Comparison of ENCODE assay signal across 2 cellular contexts in the genomic region with DNA sequence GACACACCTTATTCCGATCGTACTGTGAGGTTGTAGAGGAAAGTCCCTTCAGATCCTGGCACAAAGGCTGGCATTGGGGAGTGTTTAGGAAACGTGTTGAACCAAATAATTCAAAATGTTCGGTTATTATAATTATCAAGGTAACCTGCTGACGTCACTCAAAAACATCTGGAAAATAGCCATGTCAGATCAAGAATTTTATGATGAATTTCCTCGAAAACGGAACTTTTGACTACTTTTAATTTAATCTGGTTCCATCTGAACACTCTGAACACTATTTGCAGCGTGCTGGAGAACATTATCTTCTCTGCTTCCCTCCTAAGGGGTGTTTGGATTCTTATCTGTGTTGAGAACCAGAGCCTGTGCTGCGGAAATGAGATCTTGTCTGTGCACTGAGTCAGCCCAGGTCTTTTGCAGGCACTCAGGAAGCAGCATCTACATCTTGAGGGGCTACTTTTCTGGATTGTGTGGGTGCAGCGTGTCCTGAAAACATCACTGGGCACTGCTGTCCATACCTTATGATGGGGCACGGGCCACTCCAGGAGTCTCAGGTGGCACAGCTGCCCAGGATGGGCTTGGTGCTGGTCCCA.
TF ChIP-seq lines count a peak whose summit lies in the region.

No MANE protein-coding gene starts in this region.

TF ChIP-seq in SK-N-SH treated with all-trans-retinoic acid at 6 μM for 48 hours, 23 proteins besides CTCF, POLR2A, EP300 and RAD21 (continued from another document and continues in another):
- no peak for TF ChIP-seq ARNTL (CRISPR knock-in tag; IDR thresholded peaks at IDR 0.05; ENCODE audit: borderline replicate concordance, low read depth)
- TF ChIP-seq SNAI2 (CRISPR knock-in tag; IDR thresholded peaks at IDR 0.05): no peak
- peak; percentile 9; the same call in 1 of the 2 replicates for TF ChIP-seq ISL1 (CRISPR knock-in tag; IDR thresholded peaks at IDR 0.05)
- TF ChIP-seq, protein P1, sequence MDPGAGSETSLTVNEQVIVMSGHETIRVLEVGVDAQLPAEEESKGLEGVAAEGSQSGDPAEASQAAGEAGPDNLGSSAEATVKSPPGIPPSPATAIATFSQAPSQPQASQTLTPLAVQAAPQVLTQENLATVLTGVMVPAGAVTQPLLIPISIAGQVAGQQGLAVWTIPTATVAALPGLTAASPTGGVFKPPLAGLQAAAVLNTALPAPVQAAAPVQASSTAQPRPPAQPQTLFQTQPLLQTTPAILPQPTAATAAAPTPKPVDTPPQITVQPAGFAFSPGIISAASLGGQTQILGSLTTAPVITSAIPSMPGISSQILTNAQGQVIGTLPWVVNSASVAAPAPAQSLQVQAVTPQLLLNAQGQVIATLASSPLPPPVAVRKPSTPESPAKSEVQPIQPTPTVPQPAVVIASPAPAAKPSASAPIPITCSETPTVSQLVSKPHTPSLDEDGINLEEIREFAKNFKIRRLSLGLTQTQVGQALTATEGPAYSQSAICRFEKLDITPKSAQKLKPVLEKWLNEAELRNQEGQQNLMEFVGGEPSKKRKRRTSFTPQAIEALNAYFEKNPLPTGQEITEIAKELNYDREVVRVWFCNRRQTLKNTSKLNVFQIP (CRISPR knock-in tag; IDR thresholded peaks at IDR 0.05; ENCODE audit: borderline replicate concordance, low read depth): no peak
- no peak for TF ChIP-seq OSR1 (CRISPR knock-in tag; IDR thresholded peaks at IDR 0.05)
- 0 out of 2 replicates have a peak, but pooled peaks have one; percentile 12 for TF ChIP-seq ZNF8 (CRISPR knock-in tag; IDR thresholded peaks at IDR 0.05)
- TF ChIP-seq BACH2 (CRISPR knock-in tag; IDR thresholded peaks at IDR 0.05; ENCODE audit: borderline replicate concordance): no peak
- no peak for TF ChIP-seq ZNF70 (CRISPR knock-in tag; IDR thresholded peaks at IDR 0.05)
- no peak for TF ChIP-seq CSRNP3 (CRISPR knock-in tag; IDR thresholded peaks at IDR 0.05)
- TF ChIP-seq, protein P2, sequence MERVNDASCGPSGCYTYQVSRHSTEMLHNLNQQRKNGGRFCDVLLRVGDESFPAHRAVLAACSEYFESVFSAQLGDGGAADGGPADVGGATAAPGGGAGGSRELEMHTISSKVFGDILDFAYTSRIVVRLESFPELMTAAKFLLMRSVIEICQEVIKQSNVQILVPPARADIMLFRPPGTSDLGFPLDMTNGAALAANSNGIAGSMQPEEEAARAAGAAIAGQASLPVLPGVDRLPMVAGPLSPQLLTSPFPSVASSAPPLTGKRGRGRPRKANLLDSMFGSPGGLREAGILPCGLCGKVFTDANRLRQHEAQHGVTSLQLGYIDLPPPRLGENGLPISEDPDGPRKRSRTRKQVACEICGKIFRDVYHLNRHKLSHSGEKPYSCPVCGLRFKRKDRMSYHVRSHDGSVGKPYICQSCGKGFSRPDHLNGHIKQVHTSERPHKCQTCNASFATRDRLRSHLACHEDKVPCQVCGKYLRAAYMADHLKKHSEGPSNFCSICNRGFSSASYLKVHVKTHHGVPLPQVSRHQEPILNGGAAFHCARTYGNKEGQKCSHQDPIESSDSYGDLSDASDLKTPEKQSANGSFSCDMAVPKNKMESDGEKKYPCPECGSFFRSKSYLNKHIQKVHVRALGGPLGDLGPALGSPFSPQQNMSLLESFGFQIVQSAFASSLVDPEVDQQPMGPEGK (CRISPR knock-in tag; IDR thresholded peaks at IDR 0.05; ENCODE audit: borderline replicate concordance): no peak
- TF ChIP-seq CSDC2 (CRISPR knock-in tag; IDR thresholded peaks at IDR 0.05): no peak
- TF ChIP-seq ZFP3 (CRISPR knock-in tag; IDR thresholded peaks at IDR 0.05): no peak
- no peak for TF ChIP-seq ESRRG (CRISPR knock-in tag; IDR thresholded peaks at IDR 0.05)
- no peak for TF ChIP-seq TOX (CRISPR knock-in tag; IDR thresholded peaks at IDR 0.05; ENCODE audit: borderline replicate concordance)
- no peak for TF ChIP-seq CREB5 (CRISPR knock-in tag; IDR thresholded peaks at IDR 0.05; ENCODE audit: low read depth)
- 0 out of 2 replicates have a peak, but pooled peaks have one; percentile 66 for TF ChIP-seq TSHZ2 (CRISPR knock-in tag; IDR thresholded peaks at IDR 0.05)

TF ChIP-seq in H1, 55 proteins besides CTCF, POLR2A, EP300 and RAD21 (continued from another document):
- TF ChIP-seq, protein P3, sequence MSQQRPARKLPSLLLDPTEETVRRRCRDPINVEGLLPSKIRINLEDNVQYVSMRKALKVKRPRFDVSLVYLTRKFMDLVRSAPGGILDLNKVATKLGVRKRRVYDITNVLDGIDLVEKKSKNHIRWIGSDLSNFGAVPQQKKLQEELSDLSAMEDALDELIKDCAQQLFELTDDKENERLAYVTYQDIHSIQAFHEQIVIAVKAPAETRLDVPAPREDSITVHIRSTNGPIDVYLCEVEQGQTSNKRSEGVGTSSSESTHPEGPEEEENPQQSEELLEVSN (IDR thresholded peaks at IDR 0.05): no peak
- TF ChIP-seq KDM5A (IDR thresholded peaks at IDR 0.05; ENCODE audit: low read length) (no peak), BRCA1 (IDR thresholded peaks at IDR 0.05; ENCODE audit: low read depth, low read length) (no peak), TBP (IDR thresholded peaks at IDR 0.05; ENCODE audit: low read depth, low read length) (no peak), CBX5 (IDR thresholded peaks at IDR 0.05; ENCODE audit: low read depth, low read length) (no peak), RBBP5 (IDR thresholded peaks at IDR 0.05; ENCODE audit: borderline replicate concordance, low read depth, low read length) (no peak), JUND (IDR thresholded peaks at IDR 0.05; ENCODE audit: low read length) (no peak), BACH1 (IDR thresholded peaks at IDR 0.05; ENCODE audit: low read length) (no peak), ASH2L (IDR thresholded peaks at IDR 0.05; ENCODE audit: low read length) (no peak), EZH2 (IDR thresholded peaks at IDR 0.05; ENCODE audit: low read depth, low read length, severe bottlenecking) (no peak)
- TF ChIP-seq, protein P4, sequence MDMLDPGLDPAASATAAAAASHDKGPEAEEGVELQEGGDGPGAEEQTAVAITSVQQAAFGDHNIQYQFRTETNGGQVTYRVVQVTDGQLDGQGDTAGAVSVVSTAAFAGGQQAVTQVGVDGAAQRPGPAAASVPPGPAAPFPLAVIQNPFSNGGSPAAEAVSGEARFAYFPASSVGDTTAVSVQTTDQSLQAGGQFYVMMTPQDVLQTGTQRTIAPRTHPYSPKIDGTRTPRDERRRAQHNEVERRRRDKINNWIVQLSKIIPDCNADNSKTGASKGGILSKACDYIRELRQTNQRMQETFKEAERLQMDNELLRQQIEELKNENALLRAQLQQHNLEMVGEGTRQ (IDR thresholded peaks at IDR 0.05; ENCODE audit: low read length): no peak
